In genomic region chr9:136245194-136246150, GRCh38 we compare ENCODE assay signal across 1 cellular context.
A peak's percentile ranks its signal among the peaks of the same experiment; 100 is the strongest.
TF ChIP-seq lines count a peak whose summit lies in the region.

QSOX2 (minus strand) TSS chr9:136245812; CDS start chr9:136245803, 9 bp downstream.

TF ChIP-seq in HepG2, 621 proteins besides CTCF, POLR2A, EP300 and RAD21 (continued from another document and continues in another):
- TF ChIP-seq DDIT3 (CRISPR knock-in tag; IDR thresholded peaks at IDR 0.05) (no peak), FIP1L1 (IDR thresholded peaks at IDR 0.05; ENCODE audit: borderline replicate concordance, insufficient read depth, low read depth, low read length) (no peak), LCORL (IDR thresholded peaks at IDR 0.05) (no peak), LCORL (CRISPR knock-in tag; IDR thresholded peaks at IDR 0.05) (no peak), FOXC1 (CRISPR knock-in tag; IDR thresholded peaks at IDR 0.05; ENCODE audit: borderline replicate concordance) (no peak), PATZ1 (CRISPR knock-in tag; IDR thresholded peaks at IDR 0.05) (peak; percentile 29; the same call in 1 of the 2 replicates), SRSF4 (IDR thresholded peaks at IDR 0.05; ENCODE audit: low read depth, low read length, poor library complexity, severe bottlenecking) (no peak), NFIB (CRISPR knock-in tag; IDR thresholded peaks at IDR 0.05; ENCODE audit: borderline replicate concordance) (no peak), ZIK1 (CRISPR knock-in tag; IDR thresholded peaks at IDR 0.05; ENCODE audit: borderline replicate concordance, low read depth) (no peak), MYPOP (CRISPR knock-in tag; IDR thresholded peaks at IDR 0.05) (peak; percentile 39; the same call in 1 of the 2 replicates), DRAP1 (CRISPR knock-in tag; IDR thresholded peaks at IDR 0.05) (no peak), ZNF232 (CRISPR knock-in tag; IDR thresholded peaks at IDR 0.05; ENCODE audit: borderline replicate concordance) (0 out of 2 replicates have a peak, but pooled peaks have one; percentile 60), ZNF746 (CRISPR knock-in tag; IDR thresholded peaks at IDR 0.05) (no peak), TBX2 (CRISPR knock-in tag; IDR thresholded peaks at IDR 0.05; ENCODE audit: borderline replicate concordance) (no peak), ZNF274 (CRISPR knock-in tag; IDR thresholded peaks at IDR 0.05) (no peak), SP4 (CRISPR knock-in tag; IDR thresholded peaks at IDR 0.05) (peak; percentile 49; the same call in 1 of the 2 replicates), NBN (conservative IDR thresholded peaks at IDR 0.05) (no peak), NR2C2 (CRISPR knock-in tag; IDR thresholded peaks at IDR 0.05; ENCODE audit: borderline replicate concordance) (peak; percentile 89), ZNF275 (CRISPR knock-in tag; IDR thresholded peaks at IDR 0.05; ENCODE audit: borderline replicate concordance) (no peak), PAF1 (CRISPR knock-in tag; IDR thresholded peaks at IDR 0.05) (no peak), ZNF670 (CRISPR knock-in tag; IDR thresholded peaks at IDR 0.05; ENCODE audit: borderline replicate concordance) (no peak), ZNF740 (CRISPR knock-in tag; IDR thresholded peaks at IDR 0.05) (no peak), RXRB (CRISPR knock-in tag; IDR thresholded peaks at IDR 0.05; ENCODE audit: borderline replicate concordance) (no peak), SNAPC4 (CRISPR knock-in tag; IDR thresholded peaks at IDR 0.05) (no peak), TBL1XR1 (IDR thresholded peaks at IDR 0.05; ENCODE audit: borderline replicate concordance, low read length, partially characterized antibody) (no peak), IKZF4 (CRISPR knock-in tag; IDR thresholded peaks at IDR 0.05; ENCODE audit: borderline replicate concordance, low read depth, not compliant biosample characterization) (no peak), SP140L (CRISPR knock-in tag; IDR thresholded peaks at IDR 0.05; ENCODE audit: borderline replicate concordance) (no peak), CEBPG (CRISPR knock-in tag; IDR thresholded peaks at IDR 0.05) (no peak), ZNF639 (CRISPR knock-in tag; conservative IDR thresholded peaks at IDR 0.05) (no peak), ZFP62 (CRISPR knock-in tag; IDR thresholded peaks at IDR 0.05) (no peak), MEIS2 (CRISPR knock-in tag; IDR thresholded peaks at IDR 0.05) (peak; percentile 29; the same call in 1 of the 2 replicates), ZNF747 (CRISPR knock-in tag; IDR thresholded peaks at IDR 0.05; ENCODE audit: borderline replicate concordance) (no peak), ZBTB38 (CRISPR knock-in tag; IDR thresholded peaks at IDR 0.05) (0 out of 2 replicates have a peak, but pooled peaks have one; percentile 9), POLR2AphosphoS2 (IDR thresholded peaks at IDR 0.05; ENCODE audit: low read depth, low read length) (no peak), IRF9 (CRISPR knock-in tag; IDR thresholded peaks at IDR 0.05; ENCODE audit: borderline replicate concordance) (no peak), ZNF136 (CRISPR knock-in tag; IDR thresholded peaks at IDR 0.05; ENCODE audit: low read depth) (no peak), CBX5 (CRISPR knock-in tag; IDR thresholded peaks at IDR 0.05; ENCODE audit: borderline replicate concordance) (no peak), GRHL1 (CRISPR knock-in tag; conservative IDR thresholded peaks at IDR 0.05) (no peak), CREB1 (IDR thresholded peaks at IDR 0.05) (no peak), CREB1 (CRISPR knock-in tag; IDR thresholded peaks at IDR 0.05) (no peak), ZNF776 (CRISPR knock-in tag; IDR thresholded peaks at IDR 0.05) (0 out of 2 replicates have a peak, but pooled peaks have one; percentile 11), HOXA3 (CRISPR knock-in tag; IDR thresholded peaks at IDR 0.05) (peak; percentile 75), TIGD3 (CRISPR knock-in tag; IDR thresholded peaks at IDR 0.05; ENCODE audit: borderline replicate concordance) (no peak), ZNF737 (CRISPR knock-in tag; IDR thresholded peaks at IDR 0.05; ENCODE audit: borderline replicate concordance) (no peak), EEA1 (CRISPR knock-in tag; IDR thresholded peaks at IDR 0.05; ENCODE audit: borderline replicate concordance) (no peak), ZFP91 (CRISPR knock-in tag; IDR thresholded peaks at IDR 0.05; ENCODE audit: borderline replicate concordance) (no peak), SOX5 (CRISPR knock-in tag; IDR thresholded peaks at IDR 0.05; ENCODE audit: borderline replicate concordance) (no peak)
